Comparison of ENCODE assay signal across 16 cellular contexts in genomic region chr10:24215603-24216002, GRCh38. TPM values are rescaled to one million over a fixed set of nuclear protein-coding genes. Genes with fewer than 3 reads are reported as not detected.
DNase-seq lines count a peak whose midpoint lies in the region; ATAC-seq, FAIRE-seq and TF ChIP-seq lines count a peak whose summit lies in the region.
"Had no signal": no experiment of that assay in that cellular context is flagged by ENCODE, and none has a peak within 500 bp of the region (broad histone marks: within the 10 kb centered on the region; RNA-seq: fewer than 3 reads in every experiment).

No MANE protein-coding gene starts in this region.

- FAIRE-seq in HTR-8/SVneo (lab: Jason Lieb, UNC): peak; percentile 26
- FAIRE-seq: endothelial cell of umbilical vein had no signal

- H3K36me3 ChIP-seq in body of pancreas (replicated peaks in 1 of 2; ENCODE audit: insufficient read depth in 1 of 2, low read depth in 2 of 2) (no peaks in the 10 kb centered on the region), left lung (no peaks in the 10 kb centered on the region), skeletal muscle tissue (ENCODE audit: control insufficient read depth in 3 of 3, insufficient read depth in 3 of 3, low read length in 3 of 3) (peaks cover 6 to 8% (median 8%) of the 10 kb centered on the region in 3 donors)
- H3K36me3 ChIP-seq: uterus had no signal

- H3K27ac ChIP-seq in body of pancreas: peak overlapping the region; percentile 20 to 76 (median 68)
- peak overlapping the region in 1 of 2 donors; percentile 38 for H3K27ac ChIP-seq in left lung
- H3K27ac ChIP-seq in skeletal muscle tissue (ENCODE audit: low read depth, low read length): peak overlapping the region; percentile 75
- H3K27ac ChIP-seq: uterus had no signal

- TF ChIP-seq POLR2A in body of pancreas (IDR thresholded peaks at IDR 0.05): no peak

- peaks cover 22% of the 10 kb centered on the region for H3K4me1 ChIP-seq in body of pancreas
- peaks cover 0 to 9% of the 10 kb centered on the region in 2 donors for H3K4me1 ChIP-seq in left lung
- H3K4me1 ChIP-seq in skeletal muscle tissue (ENCODE audit: control insufficient read depth in 3 of 3, insufficient read depth in 3 of 3, low read length in 3 of 3): peaks cover 47 to 57% (median 53%) of the 10 kb centered on the region in 3 donors
- H3K4me1 ChIP-seq: uterus had no signal

- TF ChIP-seq CTCF in body of pancreas (IDR thresholded peaks at IDR 0.05) (no peak), left lung (IDR thresholded peaks at IDR 0.05) (no peak)

- DNase-seq in HTR-8/SVneo (ENCODE audit: insufficient read length, low spot score) (no peak), body of pancreas (no peak), left lung (no peak), LoVo (ENCODE audit: low spot score) (no peak), kidney glomerular epithelial cell (lab: John Stamatoyannopoulos, UW) (no peak), NCI-H1092 (lab: John Stamatoyannopoulos, UW) (no peak), midbrain (lab: John Stamatoyannopoulos, UW) (no peak)
- DNase-seq: activated CD4-positive, alpha-beta memory T cell treated with anti-CD3 and anti-CD28 coated beads, Interleukin-2, amount 10 ng/mL, durations not matched to agents 7 days and 5 days; activated T-cell treated with anti-CD3 and anti-CD28 coated beads, Interleukin-2, amount 50 U/mL, for 72 hours; islet precursor cell; NCI-H446 treated with DMSO at 0.1 percent for 48 hours; uterus had no signal

- H3K27me3 ChIP-seq in body of pancreas: no peaks in the 10 kb centered on the region
- peaks cover 0 to 3% of the 10 kb centered on the region in 2 donors for H3K27me3 ChIP-seq in left lung
- H3K27me3 ChIP-seq in skeletal muscle tissue (ENCODE audit: control insufficient read depth in 3 of 3, insufficient read depth in 3 of 3, low read length in 3 of 3): no peaks in the 10 kb centered on the region
- H3K27me3 ChIP-seq: uterus had no signal

- intact Hi-C loops in body of pancreas (cut with DNase I): no loop called here
- intact Hi-C loops in left lung (cut with DNase I): no loop called here

- ATAC-seq in body of pancreas: no peak
- ATAC-seq in left lung: peak; percentile 16
- ATAC-seq: activated T-cell treated with anti-CD3 and anti-CD28 coated beads, Interleukin-2, amount 50 U/mL, for 72 hours; natural killer cell treated with Interleukin-12 subunit alpha and Interleukin-12 subunit beta and Interleukin-15 and Interleukin-18, amount 100 ng/mL, for 72 hours had no signal

- H3K9me3 ChIP-seq in body of pancreas (no peaks in the 10 kb centered on the region), left lung (no peaks in the 10 kb centered on the region), skeletal muscle tissue (ENCODE audit: control insufficient read depth in 3 of 3, low read length in 3 of 3) (no peaks in the 10 kb centered on the region)
- H3K9me3 ChIP-seq: uterus had no signal

- 70 to 71% methylated on average over 5 of the region's 5 CpGs for WGBS in body of pancreas, 2 donors

- peak overlapping the region; percentile 42 to 83 (median 68) for H3K9ac ChIP-seq in skeletal muscle tissue (ENCODE audit: low read depth in 1 of 3, low read length in 3 of 3)

- H3K4me3 ChIP-seq in body of pancreas: no peak overlapping the region
- no peak overlapping the region for H3K4me3 ChIP-seq in left lung
- H3K4me3 ChIP-seq in skeletal muscle tissue (ENCODE audit: low read length in 3 of 3): peak overlapping the region; percentile 25 to 59 (median 58)
- H3K4me3 ChIP-seq: uterus had no signal

RNA-seq across cellular contexts. Expression of gene KIAA1217, which starts 6.7 kb away (rescaled TPM):
- total RNA-seq in body of pancreas: 10 to 100 TPM; 25.9 to 36.9 TPM
- total RNA-seq in left lung: 10 to 100 TPM; 28.3 to 33.6 TPM
- total RNA-seq in skeletal muscle tissue: 16.2 TPM
- total RNA-seq: OCI-LY7 had no signal

Comparison
In these comparisons a context has a peak if more than half of its experiments do, and no peak if none do; other contexts are left out.
1. H3K4me3 ChIP-seq: peak in skeletal muscle tissue (3 of 3); none in body of pancreas (0 of 2) and left lung (0 of 2).